28 cellular contexts compared by ENCODE assay signal in the genomic region with DNA sequence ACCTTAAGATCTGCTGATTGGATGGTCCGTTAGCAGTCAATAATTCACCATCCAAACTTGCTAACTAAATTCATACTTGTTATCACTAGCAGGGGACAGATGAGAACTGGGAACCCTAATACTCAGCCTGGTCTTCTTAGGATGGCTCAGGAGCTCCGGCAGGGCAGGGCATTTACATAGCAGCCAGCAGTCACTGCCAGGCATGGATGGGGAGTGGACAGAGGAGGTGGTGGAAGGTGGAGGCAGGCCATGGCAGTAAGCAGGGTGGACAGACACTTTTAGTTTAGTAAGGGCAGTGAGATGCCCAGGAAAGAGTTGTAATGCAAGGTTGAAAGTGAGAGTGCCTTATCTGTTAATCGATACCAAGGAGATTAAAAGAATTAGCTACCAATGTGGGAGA.
"Had no signal": no experiment of that assay in that cellular context is flagged by ENCODE, and none has a peak within 500 bp of the region (broad histone marks: within the 10 kb centered on the region; RNA-seq: fewer than 3 reads in every experiment).

No MANE protein-coding gene starts in this region.

- DNase-seq: activated CD4-positive, alpha-beta memory T cell treated with anti-CD3 and anti-CD28 coated beads for 36 hours; activated CD4-positive, alpha-beta T cell treated with anti-CD3 and anti-CD28 coated beads, Interleukin-2, amount 10 ng/mL, durations not matched to agents 24 days and 14 days; activated CD4-positive, CD25-positive, alpha-beta regulatory T cell treated with anti-CD3 and anti-CD28 coated beads, Interleukin-2, amount 50 U/mL, for 72 hours; activated CD8-positive, alpha-beta memory T cell treated with anti-CD3 and anti-CD28 coated beads, Interleukin-2, amount 50 U/mL, for 48 hours; activated gamma-delta T cell; activated naive CD4-positive, alpha-beta T cell treated with anti-CD3 and anti-CD28 coated beads, Interleukin-2, amount 10 ng/mL, durations not matched to agents 7 days and 5 days; activated naive CD8-positive, alpha-beta T cell treated with anti-CD3 and anti-CD28 coated beads, Interleukin-2, amount 10 ng/mL, durations not matched to agents 7 days and 5 days; activated T-cell treated with anti-CD3 and anti-CD28 coated beads, Interleukin-2, amount 50 U/mL, for 24 hours; cerebellar nuclear complex; colonic mucosa; effector CD8-positive, alpha-beta T cell; naive thymus-derived CD4-positive, alpha-beta T cell; small intestine; stimulated activated CD4-positive, alpha-beta T cell treated with anti-CD3 and anti-CD28 coated beads, Interleukin-1b, Interleukin-23, amount 100 ng/mL, for 48 hours; stimulated activated naive B cell treated with anti-CD40 and anti-IgM and Interleukin-4, amounts not matched to agents 10 μg/mL and 1 μg/mL and 100 μg/mL, for 72 hours; stomach; T-helper 17 cell; T1000; thyroid gland; upper lobe of right lung; WERI-Rb-1 had no signal

- H3K36me3 ChIP-seq: ascending aorta, cardiac muscle cell, colonic mucosa, gastroesophageal sphincter, stomach, thyroid gland, upper lobe of right lung, WERI-Rb-1 had no signal

- H3K9me3 Mint-ChIP-seq: activated CD4-positive, alpha-beta T cell treated with anti-CD3 and anti-CD28 coated beads, Interleukin-2, amount 10 ng/mL, durations not matched to agents 24 days and 14 days had no signal

- H3K4me3 Mint-ChIP-seq: activated CD4-positive, alpha-beta memory T cell treated with anti-CD3 and anti-CD28 coated beads for 36 hours; activated CD4-positive, alpha-beta T cell treated with anti-CD3 and anti-CD28 coated beads, Interleukin-2, amount 10 ng/mL, durations not matched to agents 24 days and 14 days; activated naive CD4-positive, alpha-beta T cell treated with anti-CD3 and anti-CD28 coated beads, Interleukin-2, amount 10 ng/mL, durations not matched to agents 7 days and 5 days; activated naive CD8-positive, alpha-beta T cell treated with anti-CD3 and anti-CD28 coated beads, Interleukin-2, amount 10 ng/mL, durations not matched to agents 7 days and 5 days; activated T-cell treated with anti-CD3 and anti-CD28 coated beads, Interleukin-2, amount 50 U/mL, for 24 hours; mesothelial cell of epicardium; naive thymus-derived CD4-positive, alpha-beta T cell; stimulated activated naive B cell treated with anti-CD40 and anti-IgM and Interleukin-4, amounts not matched to agents 10 μg/mL and 1 μg/mL and 100 μg/mL, for 72 hours; T-helper 17 cell had no signal

- H3K27me3 Mint-ChIP-seq: activated CD4-positive, alpha-beta memory T cell treated with anti-CD3 and anti-CD28 coated beads for 36 hours; activated CD4-positive, alpha-beta T cell treated with anti-CD3 and anti-CD28 coated beads, Interleukin-2, amount 10 ng/mL, durations not matched to agents 24 days and 14 days; activated naive CD4-positive, alpha-beta T cell treated with anti-CD3 and anti-CD28 coated beads, Interleukin-2, amount 10 ng/mL, durations not matched to agents 7 days and 5 days; activated naive CD8-positive, alpha-beta T cell treated with anti-CD3 and anti-CD28 coated beads, Interleukin-2, amount 10 ng/mL, durations not matched to agents 7 days and 5 days; activated T-cell treated with anti-CD3 and anti-CD28 coated beads, Interleukin-2, amount 50 U/mL, for 24 hours; brain; naive thymus-derived CD4-positive, alpha-beta T cell; stimulated activated naive B cell treated with anti-CD40 and anti-IgM and Interleukin-4, amounts not matched to agents 10 μg/mL and 1 μg/mL and 100 μg/mL, for 72 hours; T-helper 17 cell had no signal

- H3K4me3 ChIP-seq: ascending aorta, cardiac muscle cell, colonic mucosa, gastroesophageal sphincter, hepatocyte, stomach, thyroid gland, upper lobe of right lung had no signal

- H3K9me3 ChIP-seq: ascending aorta, colonic mucosa, thyroid gland had no signal

- H3K27me3 ChIP-seq: ascending aorta, cardiac muscle cell, colonic mucosa, gastroesophageal sphincter, hepatocyte, stomach, thyroid gland, upper lobe of right lung had no signal

- H3K4me2 ChIP-seq: hepatocyte had no signal

- H3K36me3 Mint-ChIP-seq: activated CD4-positive, alpha-beta memory T cell treated with anti-CD3 and anti-CD28 coated beads for 36 hours; activated naive CD4-positive, alpha-beta T cell treated with anti-CD3 and anti-CD28 coated beads, Interleukin-2, amount 10 ng/mL, durations not matched to agents 7 days and 5 days; activated naive CD8-positive, alpha-beta T cell treated with anti-CD3 and anti-CD28 coated beads, Interleukin-2, amount 10 ng/mL, durations not matched to agents 7 days and 5 days; brain; naive thymus-derived CD4-positive, alpha-beta T cell; stimulated activated naive B cell treated with anti-CD40 and anti-IgM and Interleukin-4, amounts not matched to agents 10 μg/mL and 1 μg/mL and 100 μg/mL, for 72 hours had no signal

- H3K79me2 ChIP-seq: hepatocyte had no signal

- ATAC-seq: gastroesophageal sphincter; naive thymus-derived CD4-positive, alpha-beta T cell; sciatic nerve; stimulated activated naive B cell treated with anti-CD40 and anti-IgM and Interleukin-4, amounts not matched to agents 10 μg/mL and 1 μg/mL and 100 μg/mL, for 72 hours; T-helper 17 cell; upper lobe of right lung had no signal

- H3K4me1 ChIP-seq: ascending aorta, colonic mucosa, gastroesophageal sphincter, stomach, thyroid gland, upper lobe of right lung had no signal

- H3K27ac Mint-ChIP-seq: activated CD4-positive, alpha-beta memory T cell treated with anti-CD3 and anti-CD28 coated beads for 36 hours; activated CD4-positive, alpha-beta T cell treated with anti-CD3 and anti-CD28 coated beads, Interleukin-2, amount 10 ng/mL, durations not matched to agents 24 days and 14 days; activated naive CD4-positive, alpha-beta T cell treated with anti-CD3 and anti-CD28 coated beads, Interleukin-2, amount 10 ng/mL, durations not matched to agents 7 days and 5 days; activated naive CD8-positive, alpha-beta T cell treated with anti-CD3 and anti-CD28 coated beads, Interleukin-2, amount 10 ng/mL, durations not matched to agents 7 days and 5 days; activated T-cell treated with anti-CD3 and anti-CD28 coated beads, Interleukin-2, amount 50 U/mL, for 24 hours; mesothelial cell of epicardium; naive thymus-derived CD4-positive, alpha-beta T cell; stimulated activated naive B cell treated with anti-CD40 and anti-IgM and Interleukin-4, amounts not matched to agents 10 μg/mL and 1 μg/mL and 100 μg/mL, for 72 hours; T-helper 17 cell had no signal

- H3K27ac ChIP-seq: ascending aorta, cardiac muscle cell, colonic mucosa, gastroesophageal sphincter, hepatocyte, stomach, thyroid gland, upper lobe of right lung, WERI-Rb-1 had no signal

- H2AFZ ChIP-seq: hepatocyte had no signal

- H3K4me1 Mint-ChIP-seq: activated CD4-positive, alpha-beta T cell treated with anti-CD3 and anti-CD28 coated beads, Interleukin-2, amount 10 ng/mL, durations not matched to agents 24 days and 14 days; activated naive CD4-positive, alpha-beta T cell treated with anti-CD3 and anti-CD28 coated beads, Interleukin-2, amount 10 ng/mL, durations not matched to agents 7 days and 5 days; activated naive CD8-positive, alpha-beta T cell treated with anti-CD3 and anti-CD28 coated beads, Interleukin-2, amount 10 ng/mL, durations not matched to agents 7 days and 5 days; naive thymus-derived CD4-positive, alpha-beta T cell; stimulated activated naive B cell treated with anti-CD40 and anti-IgM and Interleukin-4, amounts not matched to agents 10 μg/mL and 1 μg/mL and 100 μg/mL, for 72 hours; T-helper 17 cell had no signal
